Comparison of ENCODE assay signal across 8 cellular contexts in genomic region chr6:130020892-130021483, GRCh38. TPM values are rescaled to one million over a fixed set of nuclear protein-coding genes. Genes with fewer than 3 reads are reported as not detected.
DNase-seq lines count a peak whose midpoint lies in the region; ATAC-seq lines count a peak whose summit lies in the region.

No MANE protein-coding gene starts in this region.

- H2BK15ac ChIP-seq in mesenchymal stem cell (ENCODE audit: low read depth, poor library complexity, severe bottlenecking): no peak overlapping the region

- no peak overlapping the region for H3K4ac ChIP-seq in mesenchymal stem cell (ENCODE audit: low read depth in 1 of 2, low read length in 2 of 2)

- no peak overlapping the region for H2BK120ac ChIP-seq in mesenchymal stem cell (ENCODE audit: low read depth, low read length)

- no peak overlapping the region for H2BK12ac ChIP-seq in mesenchymal stem cell (ENCODE audit: low read length in 2 of 2)

- peak overlapping the region; percentile 74 for H3K27ac ChIP-seq in CD4-positive, CD25-positive, alpha-beta regulatory T cell (ENCODE audit: insufficient read depth, low read length, poor library complexity, severe bottlenecking)
- H3K27ac ChIP-seq in mesenchymal stem cell (ENCODE audit: low read length, poor library complexity, severe bottlenecking): peak overlapping the region; percentile 92

- H3K27me3 Mint-ChIP-seq in CD4-positive, CD25-positive, alpha-beta regulatory T cell: peaks cover 5% of the 10 kb centered on the region

- peak; percentile 67 to 92 (median 83) for DNase-seq in CD4-positive, CD25-positive, alpha-beta regulatory T cell
- DNase-seq in NCI-H82 treated with DMSO at 0.1 percent for 48 hours (lab: John Stamatoyannopoulos, UW; ENCODE audit: unreplicated experiment) (peak; percentile 66), mesenchymal stem cell (peak; percentile 95)
- DNase-seq in activated CD8-positive, alpha-beta memory T cell treated with anti-CD3 and anti-CD28 coated beads for 24 hours: peak; percentile 86
- peak; percentile 49 for DNase-seq in stimulated activated CD8-positive, alpha-beta memory T cell treated with anti-CD3 and anti-CD28 coated beads, Interleukin-12 subunit alpha, Interleukin-12 subunit beta, amount 100 ng/mL, for 24 hours (ENCODE audit: extremely low read depth)

- 3% methylated on average over 27 of the region's 27 CpGs for WGBS in mesenchymal stem cell

- no peaks in the 10 kb centered on the region for H3K9me3 Mint-ChIP-seq in CD4-positive, CD25-positive, alpha-beta regulatory T cell

- H3K4me3 Mint-ChIP-seq in CD4-positive, CD25-positive, alpha-beta regulatory T cell: peak overlapping the region; percentile 99 to 100 (median 99)

- no peak overlapping the region for H3K23ac ChIP-seq in mesenchymal stem cell (ENCODE audit: low read length in 2 of 2)

- no peak overlapping the region for H2AFZ ChIP-seq in mesenchymal stem cell (ENCODE audit: low read depth, low read length)

- peaks cover 16% of the 10 kb centered on the region for H3K4me1 ChIP-seq in CD4-positive, CD25-positive, alpha-beta regulatory T cell (ENCODE audit: control insufficient read depth, insufficient read depth, low read length, poor library complexity, severe bottlenecking)
- no peaks in the 10 kb centered on the region for H3K4me1 ChIP-seq in endocrine pancreas (ENCODE audit: control insufficient read depth, insufficient read depth, low read length)
- no peaks in the 10 kb centered on the region for H3K4me1 ChIP-seq in mesenchymal stem cell (ENCODE audit: control insufficient read depth, insufficient read depth, low read depth, low read length)

- no peak overlapping the region for H2AK5ac ChIP-seq in mesenchymal stem cell (ENCODE audit: low read length, severe bottlenecking)

- H3K14ac ChIP-seq in mesenchymal stem cell (ENCODE audit: low read length in 2 of 2): no peak overlapping the region

- H4K8ac ChIP-seq in mesenchymal stem cell (ENCODE audit: low read length): no peak overlapping the region

- peak; percentile 66 to 70 for ATAC-seq in CD4-positive, CD25-positive, alpha-beta regulatory T cell (ENCODE audit: low read depth in 2 of 2)
- peak; percentile 46 for ATAC-seq in GM19372 (IDR thresholded peaks at IDR 0.05; ENCODE audit: low read depth, unreplicated experiment)
- peak; percentile 53 for ATAC-seq in HG03520 (IDR thresholded peaks at IDR 0.05; ENCODE audit: unreplicated experiment)

- H3K4me2 ChIP-seq in mesenchymal stem cell (ENCODE audit: low read length, poor library complexity, severe bottlenecking): peak overlapping the region; percentile 84

- peak overlapping the region; percentile 79 for H3K4me3 ChIP-seq in CD4-positive, CD25-positive, alpha-beta regulatory T cell (ENCODE audit: low read depth, low read length)
- H3K4me3 ChIP-seq in endocrine pancreas (ENCODE audit: control insufficient read depth, insufficient read depth, low read length) (peak overlapping the region; percentile 50), mesenchymal stem cell (ENCODE audit: insufficient read depth in 1 of 2, low read depth in 1 of 2, low read length in 2 of 2) (peak overlapping the region; percentile 82 to 95)

- H3K27me3 ChIP-seq in CD4-positive, CD25-positive, alpha-beta regulatory T cell (ENCODE audit: control insufficient read depth, insufficient read depth, low read length): no peaks in the 10 kb centered on the region
- no peaks in the 10 kb centered on the region for H3K27me3 ChIP-seq in endocrine pancreas (ENCODE audit: control insufficient read depth, insufficient read depth, low read length)
- no peaks in the 10 kb centered on the region for H3K27me3 ChIP-seq in mesenchymal stem cell (ENCODE audit: control insufficient read depth in 1 of 2, insufficient read depth in 1 of 2, low read length in 2 of 2)

- peak overlapping the region; percentile 58 for H2BK5ac ChIP-seq in mesenchymal stem cell (ENCODE audit: low read depth, low read length, poor library complexity, severe bottlenecking)

- H3K36me3 ChIP-seq in CD4-positive, CD25-positive, alpha-beta regulatory T cell (ENCODE audit: control insufficient read depth, insufficient read depth, low read length): peaks cover 5% of the 10 kb centered on the region
- H3K36me3 ChIP-seq in endocrine pancreas (ENCODE audit: control insufficient read depth, insufficient read depth, low read length) (no peaks in the 10 kb centered on the region), mesenchymal stem cell (ENCODE audit: control insufficient read depth in 1 of 2, insufficient read depth in 2 of 2, low read depth in 1 of 2, low read length in 2 of 2) (no peaks in the 10 kb centered on the region)

- peaks cover 4 to 54% (median 32%) of the 10 kb centered on the region in 4 donors for H3K4me1 Mint-ChIP-seq in CD4-positive, CD25-positive, alpha-beta regulatory T cell

- H3K18ac ChIP-seq in mesenchymal stem cell (ENCODE audit: low read depth in 1 of 2, low read length in 2 of 2): no peak overlapping the region

- H3K27ac Mint-ChIP-seq in CD4-positive, CD25-positive, alpha-beta regulatory T cell: peak overlapping the region; percentile 93 to 99 (median 98)

- H3K36me3 Mint-ChIP-seq in CD4-positive, CD25-positive, alpha-beta regulatory T cell: peaks cover 26% of the 10 kb centered on the region

- peaks cover 3% of the 10 kb centered on the region for H3K79me1 ChIP-seq in mesenchymal stem cell (replicated peaks; ENCODE audit: low read length, poor library complexity, severe bottlenecking)

- no peak overlapping the region for H4K91ac ChIP-seq in mesenchymal stem cell (ENCODE audit: low read length)

- no peak overlapping the region for H3K9ac ChIP-seq in endocrine pancreas (ENCODE audit: control insufficient read depth, insufficient read depth, low read length)
- peak overlapping the region; percentile 86 for H3K9ac ChIP-seq in mesenchymal stem cell (ENCODE audit: low read length)

- H3K9me3 ChIP-seq in CD4-positive, CD25-positive, alpha-beta regulatory T cell (ENCODE audit: control insufficient read depth in 2 of 2, low read length in 2 of 2): no peaks in the 10 kb centered on the region
- H3K9me3 ChIP-seq in endocrine pancreas (ENCODE audit: control insufficient read depth, low read length): no peaks in the 10 kb centered on the region
- H3K9me3 ChIP-seq in mesenchymal stem cell (ENCODE audit: control insufficient read depth, low read length): no peaks in the 10 kb centered on the region

RNA-seq across cellular contexts. Expression of gene L3MBTL3, which starts 2.6 kb away (rescaled TPM):
- total RNA-seq in CD4-positive, CD25-positive, alpha-beta regulatory T cell: 66.4 TPM
- 10 to 100 TPM in 1 of 4 donors, 1 to 10 TPM in 3; 5.2 to 10.7 (median 6.6) TPM for polyA plus RNA-seq in CD4-positive, CD25-positive, alpha-beta regulatory T cell
- 11.6 TPM for polyA plus RNA-seq in mesenchymal stem cell (2013, experiment 1 of 2)
- 11.2 TPM for polyA plus RNA-seq in mesenchymal stem cell (2013, experiment 2 of 2)

Comparison
In these comparisons a context has a peak if more than half of its experiments do, and no peak if none do; other contexts are left out.
1. Peak in every context shown above with its lines: DNase-seq, ATAC-seq, H3K4me3 ChIP-seq and H3K27ac ChIP-seq.